ENCODE assay signal across 8 cellular contexts in genomic region chr2:151408788-151409600, GRCh38. TPM values are rescaled to one million over a fixed set of nuclear protein-coding genes. Genes with fewer than 3 reads are reported as not detected.
DNase-seq lines count a peak whose midpoint lies in the region; ATAC-seq, FAIRE-seq and TF ChIP-seq lines count a peak whose summit lies in the region.

No MANE protein-coding gene starts in this region.

- FAIRE-seq in K562 (lab: Jason Lieb, UNC), result no peak

- peaks cover 47% of the 10 kb centered on the region for H3K79me2 ChIP-seq in K562 (ENCODE audit: control insufficient read depth, insufficient read depth, low read length)

- H3K27me3 ChIP-seq in heart left ventricle (no peaks in the 10 kb centered on the region), K562 (ENCODE audit: control insufficient read depth in 2 of 2, insufficient read depth in 2 of 2, low read length in 2 of 2) (no peaks in the 10 kb centered on the region), mononuclear cell (ENCODE audit: insufficient read depth, low read length) (no peaks in the 10 kb centered on the region)

- no peak for TF ChIP-seq EP300 in K562 (IDR thresholded peaks at IDR 0.05; ENCODE audit: low read length)

- no peaks in the 10 kb centered on the region for H3K9me1 ChIP-seq in K562 (ENCODE audit: control insufficient read depth, insufficient read depth, low read length)

- TF ChIP-seq RAD21 in K562 (CRISPR knock-in tag; conservative IDR thresholded peaks at IDR 0.05 in 1 of 2, IDR thresholded peaks at IDR 0.05 in 1 of 2), result no peak

- peak overlapping the region in 9 of 12 donors; percentile 75 to 99 (median 90) for H3K4me3 ChIP-seq in heart left ventricle
- H3K4me3 ChIP-seq in K562, result peak overlapping the region; percentile 98
- peak overlapping the region; percentile 77 for H3K4me3 ChIP-seq in mononuclear cell (ENCODE audit: low read length)
- H3K4me3 ChIP-seq in urinary bladder (ENCODE audit: low read depth, low read length), result peak overlapping the region; percentile 76

- TF ChIP-seq POLR2A in heart left ventricle (IDR thresholded peaks at IDR 0.05) (no peak), K562 (conservative IDR thresholded peaks at IDR 0.05) (no peak), GM18505 (IDR thresholded peaks at IDR 0.05; ENCODE audit: borderline replicate concordance, extremely low read depth, insufficient read depth, insufficient read length) (no peak)

- no peaks in the 10 kb centered on the region; the same call in 1 of the 2 replicates for H4K20me1 ChIP-seq in K562 (replicated peaks; ENCODE audit: control insufficient read depth, insufficient read depth, low read length)

- in situ Hi-C loops in K562 (cut with MboI), result no loop called here

- H3K4me1 ChIP-seq in heart left ventricle, result peaks cover 0 to 18% (median 8%) of the 10 kb centered on the region in 12 donors
- H3K4me1 ChIP-seq in K562 (replicated peaks in 1 of 2; ENCODE audit: control insufficient read depth in 2 of 2, insufficient read depth in 2 of 2, low read length in 2 of 2), result peaks cover 6 to 16% of the 10 kb centered on the region in 2 experiments; a peak in 4 of 5 replicates
- peaks cover 14% of the 10 kb centered on the region for H3K4me1 ChIP-seq in mononuclear cell (ENCODE audit: insufficient read depth, low read length)
- H3K4me1 ChIP-seq in urinary bladder (ENCODE audit: insufficient read depth), result no peaks in the 10 kb centered on the region

- H3K9me3 ChIP-seq in heart left ventricle (no peaks in the 10 kb centered on the region), K562 (replicated peaks; ENCODE audit: control insufficient read depth, insufficient read depth, low read depth, low read length) (no peaks in the 10 kb centered on the region), mononuclear cell (ENCODE audit: low read depth, low read length) (no peaks in the 10 kb centered on the region)

- peak overlapping the region; percentile 96 to 100 for H3K9ac ChIP-seq in K562 (ENCODE audit: insufficient read depth in 1 of 2, low read depth in 2 of 2, low read length in 2 of 2)

- CTCF ChIA-PET in K562 (lab: Yijun Ruan, JAX; ENCODE audit: low intra/inter-chr PET ratio), result no interaction called here

- H3K36me3 ChIP-seq in heart left ventricle (peaks cover 0 to 27% (median 23%) of the 10 kb centered on the region in 9 donors), K562 (ENCODE audit: control insufficient read depth, insufficient read depth, low read length) (peaks cover 29% of the 10 kb centered on the region), urinary bladder (ENCODE audit: insufficient read depth) (peaks cover 1% of the 10 kb centered on the region)

- H3K27ac ChIP-seq in heart left ventricle (peak overlapping the region in 5 of 12 donors; percentile 78 to 97 (median 94)), K562 (ENCODE audit: extremely low read depth, low read depth, low read length) (peak overlapping the region; percentile 96), urinary bladder (ENCODE audit: low read depth) (no peak overlapping the region)

- 82 to 85% (median 83%) methylated on average over 25 of the region's 25 CpGs for WGBS in heart left ventricle, 4 donors
- 57% methylated on average over 23 of the region's 25 CpGs for WGBS in K562 (ENCODE audit: insufficient coverage, low coverage, missing lambda C conversion rate)
- WGBS in urinary bladder, result 85% methylated on average over 25 of the region's 25 CpGs

- TF ChIP-seq CTCF in heart left ventricle (IDR thresholded peaks at IDR 0.05), result no peak
- TF ChIP-seq CTCF in K562 (IDR thresholded peaks at IDR 0.05 in 2 of 3, conservative IDR thresholded peaks at IDR 0.05 in 1 of 3; ENCODE audit: insufficient read depth in 2 of 3, low read depth in 1 of 3, low read length in 3 of 3), result no peak

- intact Hi-C loops in heart left ventricle (cut with DNase I), result loop anchor here in 3 of 10 donors (1.0 to 10.0 kb wide), 3 partner anchors 114 to 120 kb away; partner anchors contain the start of gene NMI (in 1 of the 3)
- intact Hi-C loops in left ventricle myocardium superior (cut with micrococcal nuclease), result no loop called here
- intact Hi-C loops in K562 (cut with micrococcal nuclease), result loop anchor here (5.0 kb wide), 1 partner anchor 52 kb away; the partner anchor contains the start of gene TNFAIP6

- peak overlapping the region; percentile 92 for H2AFZ ChIP-seq in K562 (ENCODE audit: low read depth, low read length)

- H3K4me2 ChIP-seq in K562 (ENCODE audit: insufficient read depth, low read length), result peak overlapping the region; percentile 96

- BruUV-seq in K562 (replicated peaks; lab: Mats Ljungman, UMichigan), result TSS peak; percentile 80

- POLR2A ChIA-PET in K562 (lab: Yijun Ruan, JAX), result interaction anchor here (0.6 to 2.2 kb wide), 5 partner anchors 9 to 148 kb away, joined by 3 to 14 read pairs (median 4); no protein-coding TSS in a partner anchor

- ATAC-seq in heart left ventricle (no peak), left ventricle myocardium superior (no peak), K562 (no peak), GM18505 (IDR thresholded peaks at IDR 0.05; ENCODE audit: unreplicated experiment) (no peak), HG03135 (IDR thresholded peaks at IDR 0.05; ENCODE audit: unreplicated experiment) (no peak)

- DNase-seq in heart left ventricle (peak in 1 of 5 donors; percentile 31), left ventricle myocardium superior (no peak), K562 (ENCODE audit: extremely low read depth in 1 of 4, low spot score in 3 of 4) (no peak), mucosa of gallbladder (ENCODE audit: low spot score) (no peak)

TF ChIP-seq in K562, 482 proteins besides CTCF, POLR2A, EP300 and RAD21 (continues in another document):
- TF ChIP-seq PTTG1 (tag; IDR thresholded peaks at IDR 0.05; ENCODE audit: low read depth), result no peak
- no peak for TF ChIP-seq STAT5A (IDR thresholded peaks at IDR 0.05; ENCODE audit: borderline replicate concordance, low read length)
- TF ChIP-seq TAF15 (IDR thresholded peaks at IDR 0.05; ENCODE audit: low read depth, low read length), result no peak
- TF ChIP-seq BRD9 (IDR thresholded peaks at IDR 0.05; ENCODE audit: low read depth, partially characterized antibody), result peak; percentile 73
- TF ChIP-seq C11orf30 (IDR thresholded peaks at IDR 0.05; ENCODE audit: low read depth), result no peak
- no peak for TF ChIP-seq CXXC5 (CRISPR knock-in tag; IDR thresholded peaks at IDR 0.05)
- TF ChIP-seq CBFA2T3 (IDR thresholded peaks at IDR 0.05), result 0 out of 2 replicates have a peak, but pooled peaks have one; percentile 13
- no peak for TF ChIP-seq TBP (optimal IDR thresholded peaks at IDR 0.05; ENCODE audit: low read depth, low read length)
- TF ChIP-seq NELFE (IDR thresholded peaks at IDR 0.05; ENCODE audit: insufficient read depth, insufficient read length), result no peak
- no peak for TF ChIP-seq ESRRB (CRISPR knock-in tag; IDR thresholded peaks at IDR 0.05; ENCODE audit: borderline replicate concordance)

RNA-seq across cellular contexts. Expression of gene RIF1, which starts 0.7 kb away (rescaled TPM):
- 10 to 100 TPM; 11.3 to 23.9 (median 15.1) TPM for total RNA-seq in heart left ventricle
- 1 to 10 TPM; 2.6 to 5.0 TPM for polyA plus RNA-seq in heart left ventricle
- total RNA-seq in left ventricle myocardium superior, result 16.3 TPM
- total RNA-seq in K562 (2011; cell fraction: chromatin; rRNA removed; ENCODE audit: low replicate concordance), result 125 and 339 TPM in 2 replicates
- 42.2 and 56.6 TPM in 2 replicates for total RNA-seq in K562 (2011; cell fraction: nucleolus; rRNA removed)
- total RNA-seq in K562 (2011; cell fraction: nucleoplasm; rRNA removed), result 119 and 205 TPM in 2 replicates
- total RNA-seq in K562 (2014; rRNA removed), result 54.5 and 55.2 TPM in 2 replicates
- 105 and 121 TPM in 2 replicates for total RNA-seq in K562 (2014; rRNA removed; fragmentation: Illumina TruSeq; extraction: Trizol)
- total RNA-seq in K562 (2015; rRNA removed; fragmentation: Illumina TruSeq; extraction: Trizol), result 99.6 and 109 TPM in 2 replicates
- total RNA-seq in K562 (2021), result 90.2 and 94.5 TPM in 2 replicates
- polyA plus RNA-seq in K562 (2011; rRNA removed), result 33.1 and 44.2 TPM in 2 replicates
- 6.4 and 12.7 TPM in 2 replicates for polyA plus RNA-seq in K562 (2011; cell fraction: cytosol; rRNA removed)
- 48.9 and 51.6 TPM in 2 replicates for polyA plus RNA-seq in K562 (2011; cell fraction: nucleus; rRNA removed)
- polyA plus RNA-seq in K562 (2012), result 20.0 and 20.4 TPM in 2 replicates
- 37.7 and 42.1 TPM in 2 replicates for polyA plus RNA-seq in K562 (2014; fragmentation: Illumina TruSeq; extraction: Trizol)
- 10 to 100 TPM; 11.0 to 15.4 TPM for polyA plus RNA-seq in K562 (2014; fragmentation: Nextera tagmentation; extraction: Ambion mirVana)
- 20.4 and 23.3 TPM in 2 replicates for polyA plus RNA-seq in K562 (2014; rRNA removed)
- 236 and 268 TPM in 2 replicates for polyA minus RNA-seq in K562 (2011; rRNA and poly(A)+ RNA removed)
- 49.4 and 73.9 TPM in 2 replicates for polyA minus RNA-seq in K562 (2011; cell fraction: cytosol; rRNA and poly(A)+ RNA removed)
- polyA minus RNA-seq in K562 (2011; cell fraction: nucleus; rRNA and poly(A)+ RNA removed), result 95.9 and 175 TPM in 2 replicates
- total RNA-seq in mononuclear cell, result 66.7 TPM
- total RNA-seq in urinary bladder, result 108 TPM
- polyA plus RNA-seq in urinary bladder, result 6.3 TPM
- total RNA-seq in mucosa of gallbladder, result 26.1 TPM

RNA-seq across cellular contexts. Expression of gene TNFAIP6, which starts 51.6 kb away (rescaled TPM):
- total RNA-seq in heart left ventricle (1 to 10 TPM; 1.6 to 8.1 (median 2.6) TPM), left ventricle myocardium superior (2.4 TPM), K562 (2014; rRNA removed) (not detected in 2 replicates), K562 (2014; rRNA removed; fragmentation: Illumina TruSeq; extraction: Trizol) (not detected in 2 replicates), K562 (2015; rRNA removed; fragmentation: Illumina TruSeq; extraction: Trizol) (not detected in 2 replicates), K562 (2021) (not detected in 2 replicates), mononuclear cell (11.1 TPM), urinary bladder (34.1 TPM), mucosa of gallbladder (1.4 TPM)
- polyA plus RNA-seq in heart left ventricle (1 to 10 TPM; 1.7 to 4.3 TPM), K562 (2011; rRNA removed) (not detected in 2 replicates), K562 (2014; fragmentation: Illumina TruSeq; extraction: Trizol) (0.07 and 0.32 TPM in 2 replicates), K562 (2014; fragmentation: Nextera tagmentation; extraction: Ambion mirVana) (under 1 TPM; 0.08 to 0.28 TPM), K562 (2014; rRNA removed) (not detected in 2 replicates), urinary bladder (1.7 TPM)
- total RNA-seq in K562 (2011; cell fraction: chromatin; rRNA removed; ENCODE audit: low replicate concordance), result not detected in 2 replicates
- total RNA-seq in K562 (2011; cell fraction: nucleolus; rRNA removed), result not detected in 2 replicates
- total RNA-seq in K562 (2011; cell fraction: nucleoplasm; rRNA removed), result not detected in 2 replicates
- not detected in 2 replicates for polyA plus RNA-seq in K562 (2011; cell fraction: cytosol; rRNA removed)
- polyA plus RNA-seq in K562 (2011; cell fraction: nucleus; rRNA removed), result not detected in 2 replicates
- polyA plus RNA-seq in K562 (2012), result 0.11 and 0.16 TPM in 2 replicates
- not detected in 2 replicates for polyA minus RNA-seq in K562 (2011; rRNA and poly(A)+ RNA removed)
- polyA minus RNA-seq in K562 (2011; cell fraction: cytosol; rRNA and poly(A)+ RNA removed), result not detected in 2 replicates
- not detected in 2 replicates for polyA minus RNA-seq in K562 (2011; cell fraction: nucleus; rRNA and poly(A)+ RNA removed)
